Comparison of ENCODE assay signal across 15 cellular contexts in the genomic region with DNA sequence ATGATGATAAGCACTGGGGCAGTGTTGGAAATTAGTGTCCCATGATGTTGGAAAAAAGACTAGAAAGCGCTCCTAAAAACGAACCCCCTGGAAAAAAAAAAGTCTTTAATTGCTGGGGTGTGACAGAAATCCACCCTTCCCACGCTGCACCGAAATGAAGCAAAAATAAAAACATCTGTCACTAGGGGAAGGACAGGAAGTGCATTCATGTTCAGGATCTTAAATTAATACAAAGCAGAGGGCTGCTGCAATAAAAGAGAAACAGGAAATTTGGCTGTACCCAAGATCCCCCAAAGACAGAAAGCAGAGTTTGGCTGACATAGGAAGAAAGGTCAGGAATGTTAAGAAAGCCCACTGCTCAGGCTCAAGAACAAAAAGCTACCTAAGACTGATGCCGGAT.
DNase-seq lines count a peak whose midpoint lies in the region; ATAC-seq and TF ChIP-seq lines count a peak whose summit lies in the region.
"Had no signal": no experiment of that assay in that cellular context is flagged by ENCODE, and none has a peak within 500 bp of the region (broad histone marks: within the 10 kb centered on the region; RNA-seq: fewer than 3 reads in every experiment).

No MANE protein-coding gene starts in this region.

- peak overlapping the region in 6 of 10 experiments; percentile 0 to 34 (median 20); a peak in 7 of 20 replicates for H3K4me3 ChIP-seq in BLaER1 treated with 17β-estradiol and CSF1 and Interleukin-3, amounts not matched to agents 10 nM and 100 nM
- peak overlapping the region; percentile 46; the same call in 1 of the 2 replicates for H3K4me3 ChIP-seq in SK-N-MC
- no peak overlapping the region for H3K4me3 ChIP-seq in mesendoderm (ENCODE audit: low read length)
- H3K4me3 ChIP-seq in sigmoid colon: no peak overlapping the region
- H3K4me3 ChIP-seq: HAP-1 had no signal

- TF ChIP-seq CTCF in sigmoid colon (IDR thresholded peaks at IDR 0.05): no peak

- H3K9me3 ChIP-seq in BLaER1 treated with 17β-estradiol and CSF1 and Interleukin-3, amounts not matched to agents 10 nM and 100 nM (replicated peaks in 1 of 11): peaks cover 6 to 25% (median 22%) of the 10 kb centered on the region in 11 experiments
- no peaks in the 10 kb centered on the region for H3K9me3 ChIP-seq in SK-N-MC (ENCODE audit: low read depth, low read length)
- H3K9me3 ChIP-seq in sigmoid colon: peaks cover 0 to 3% (median 0%) of the 10 kb centered on the region in 4 donors
- H3K9me3 ChIP-seq: BE2C, HAP-1 had no signal

- H3K4ac ChIP-seq in mesendoderm (ENCODE audit: low read depth, low read length): no peak overlapping the region

- H4K5ac ChIP-seq in mesendoderm (ENCODE audit: low read length): no peak overlapping the region

- no peaks in the 10 kb centered on the region for H4K20me1 ChIP-seq in BLaER1 treated with 17β-estradiol and CSF1 and Interleukin-3, amounts not matched to agents 10 nM and 100 nM

- no peak overlapping the region for H2AK5ac ChIP-seq in mesendoderm (ENCODE audit: low read length)

- H3K36me3 ChIP-seq in BLaER1 treated with 17β-estradiol and CSF1 and Interleukin-3, amounts not matched to agents 10 nM and 100 nM: no peaks in the 10 kb centered on the region
- no peaks in the 10 kb centered on the region for H3K36me3 ChIP-seq in SK-N-MC (ENCODE audit: insufficient read depth, low read length)
- H3K36me3 ChIP-seq in mesendoderm (ENCODE audit: control insufficient read depth, insufficient read depth, low read length): no peaks in the 10 kb centered on the region
- H3K36me3 ChIP-seq in sigmoid colon: no peaks in the 10 kb centered on the region
- H3K36me3 ChIP-seq: BE2C, HAP-1 had no signal

- intact Hi-C loops in sigmoid colon (cut with DNase I): no loop called here

- DNase-seq in SK-N-MC (ENCODE audit: low read depth, low spot score): no peak
- DNase-seq in mesendoderm: no peak
- no peak for DNase-seq in sigmoid colon
- no peak for DNase-seq in stimulated activated CD4-positive, alpha-beta T cell treated with anti-CD3 and anti-CD28 coated beads, Interleukin-2, amount 100 ng/mL, for 24 hours
- no peak for DNase-seq in NCI-H2029 treated with DMSO at 0.1 percent for 48 hours (lab: John Stamatoyannopoulos, UW)
- DNase-seq in NCI-H2227 treated with DMSO at 0.1 percent for 48 hours (lab: John Stamatoyannopoulos, UW): no peak
- DNase-seq: BE2C; Caco-2; CD8-positive, alpha-beta memory T cell; DND-41; GDM1 had no signal

- peak overlapping the region in 8 of 11 experiments; percentile 32 to 65 (median 50); a peak in 14 of 22 replicates for H3K27ac ChIP-seq in BLaER1 treated with 17β-estradiol and CSF1 and Interleukin-3, amounts not matched to agents 10 nM and 100 nM
- H3K27ac ChIP-seq in SK-N-MC: no peak overlapping the region
- no peak overlapping the region for H3K27ac ChIP-seq in mesendoderm (ENCODE audit: low read depth, low read length)
- no peak overlapping the region for H3K27ac ChIP-seq in sigmoid colon

- H3K9ac ChIP-seq in BLaER1 treated with 17β-estradiol and CSF1 and Interleukin-3, amounts not matched to agents 10 nM and 100 nM: peak overlapping the region in 5 of 11 experiments; percentile 1 to 20 (median 16); a peak in 2 of 22 replicates
- H3K9ac ChIP-seq in SK-N-MC (ENCODE audit: insufficient read length): no peak overlapping the region
- no peak overlapping the region for H3K9ac ChIP-seq in mesendoderm (ENCODE audit: low read length)

- peak; percentile 43 for ATAC-seq in GM19351 (IDR thresholded peaks at IDR 0.05; ENCODE audit: unreplicated experiment)
- ATAC-seq: HepG2 had no signal

- no peak overlapping the region for H3K23ac ChIP-seq in mesendoderm (ENCODE audit: low read length)

- no peak overlapping the region for H2BK120ac ChIP-seq in mesendoderm (ENCODE audit: low read depth, low read length)

- peak overlapping the region; percentile 45 for H3K18ac ChIP-seq in mesendoderm (ENCODE audit: low read length)

- no peaks in the 10 kb centered on the region for H3K79me1 ChIP-seq in mesendoderm (ENCODE audit: low read length)

- no peak for TF ChIP-seq POLR2A in sigmoid colon (IDR thresholded peaks at IDR 0.05)

- peaks cover 10 to 29% (median 20%) of the 10 kb centered on the region in 10 experiments for H3K4me1 ChIP-seq in BLaER1 treated with 17β-estradiol and CSF1 and Interleukin-3, amounts not matched to agents 10 nM and 100 nM
- no peaks in the 10 kb centered on the region for H3K4me1 ChIP-seq in mesendoderm (ENCODE audit: control insufficient read depth, low read depth, low read length)
- no peaks in the 10 kb centered on the region for H3K4me1 ChIP-seq in sigmoid colon
- H3K4me1 ChIP-seq: BE2C, Caco-2, HAP-1 had no signal

- no peak overlapping the region for H4K8ac ChIP-seq in mesendoderm (ENCODE audit: low read depth, low read length)

- H2BK15ac ChIP-seq in mesendoderm (replicated peaks; ENCODE audit: low read depth): no peak overlapping the region

- no peaks in the 10 kb centered on the region for H3K79me2 ChIP-seq in mesendoderm (ENCODE audit: control insufficient read depth, insufficient read depth, low read length)

- no peaks in the 10 kb centered on the region for H3K27me3 ChIP-seq in BLaER1 treated with 17β-estradiol and CSF1 and Interleukin-3, amounts not matched to agents 10 nM and 100 nM
- H3K27me3 ChIP-seq in mesendoderm (ENCODE audit: insufficient read depth, low read length, poor library complexity) (no peaks in the 10 kb centered on the region), sigmoid colon (no peaks in the 10 kb centered on the region)

- no peak overlapping the region for H3K56ac ChIP-seq in mesendoderm (ENCODE audit: low read length)

- no CpG with 5 or more reads among the region's 5 CpGs for WGBS in mesendoderm (ENCODE audit: extremely low coverage, insufficient coverage, low lambda C conversion rate)
- 47 to 66% methylated on average over 5 of the region's 5 CpGs for WGBS in sigmoid colon, 2 donors

- H2BK5ac ChIP-seq in mesendoderm (ENCODE audit: low read length): no peak overlapping the region

- no peak for TF ChIP-seq EP300 in sigmoid colon (IDR thresholded peaks at IDR 0.05)

- H3K4me2 ChIP-seq in BLaER1 treated with 17β-estradiol and CSF1 and Interleukin-3, amounts not matched to agents 10 nM and 100 nM: peak overlapping the region; percentile 55 to 80 (median 73)
- H3K4me2 ChIP-seq in mesendoderm (ENCODE audit: low read length): no peak overlapping the region

Comparison
In these comparisons a context has a peak if more than half of its experiments do, and no peak if none do; other contexts are left out.
1. H3K27ac ChIP-seq: peak in BLaER1 treated with 17β-estradiol and CSF1 and Interleukin-3, amounts not matched to agents 10 nM and 100 nM (8 of 11); none in SK-N-MC (single experiment), mesendoderm (single experiment) and sigmoid colon (0 of 4).
2. H3K4me3 ChIP-seq: peak in BLaER1 treated with 17β-estradiol and CSF1 and Interleukin-3, amounts not matched to agents 10 nM and 100 nM (6 of 10) and SK-N-MC (single experiment); none in mesendoderm (single experiment) and sigmoid colon (0 of 4).